12 cellular contexts compared by ENCODE assay signal in the genomic region with DNA sequence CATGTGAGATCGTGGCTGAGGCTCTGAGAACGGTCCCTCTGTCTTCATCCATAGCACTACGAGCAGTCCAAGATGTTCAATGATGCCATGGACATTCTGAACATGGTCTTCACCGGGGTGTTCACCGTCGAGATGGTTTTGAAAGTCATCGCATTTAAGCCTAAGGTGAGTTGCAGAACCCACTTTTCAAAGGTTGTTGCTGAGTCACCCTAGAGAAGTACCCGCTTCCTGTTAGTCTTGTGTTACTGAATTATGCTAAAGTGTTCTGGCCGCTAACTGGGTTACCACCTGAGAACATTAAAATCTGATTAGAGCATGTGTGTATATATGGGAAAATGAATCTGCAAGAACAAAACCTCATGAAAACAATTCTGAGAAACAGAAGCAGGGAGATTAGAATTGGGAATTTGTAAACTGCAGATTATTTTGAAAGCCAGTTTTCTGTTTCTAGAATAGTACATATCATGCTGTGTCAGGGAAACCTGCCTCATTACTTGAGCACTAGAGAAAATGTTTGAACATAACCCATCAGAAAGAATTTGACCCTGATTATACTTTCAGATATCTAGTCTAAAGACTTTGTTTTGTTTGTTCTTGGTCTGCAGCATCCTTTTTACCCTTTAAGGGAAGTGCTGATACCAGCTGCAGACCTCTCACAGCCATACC.
DNase-seq lines count a peak whose midpoint lies in the region; ATAC-seq and TF ChIP-seq lines count a peak whose summit lies in the region.
"Had no signal": no experiment of that assay in that cellular context is flagged by ENCODE, and none has a peak within 500 bp of the region (broad histone marks: within the 10 kb centered on the region; RNA-seq: fewer than 3 reads in every experiment).

No MANE protein-coding gene starts in this region.

- H3K36me3 ChIP-seq in endodermal cell (ENCODE audit: control insufficient read depth, insufficient read depth, low read length) = no peaks in the 10 kb centered on the region
- H3K36me3 ChIP-seq: thoracic aorta had no signal

- no peak for TF ChIP-seq CTCF in endodermal cell (conservative IDR thresholded peaks at IDR 0.05)

- no peak overlapping the region for H3K4me3 Mint-ChIP-seq in endodermal cell

- H3K27ac Mint-ChIP-seq in endodermal cell = peak overlapping the region; percentile 53

- peak; percentile 51 for ATAC-seq in GM18511 (IDR thresholded peaks at IDR 0.05; ENCODE audit: unreplicated experiment)
- ATAC-seq in HG03432 (IDR thresholded peaks at IDR 0.05; ENCODE audit: unreplicated experiment) = peak; percentile 47
- ATAC-seq in GM19023 (IDR thresholded peaks at IDR 0.05; ENCODE audit: unreplicated experiment) = no peak

- peak; percentile 6 for DNase-seq in DMS79 treated with DMSO at 0.1 percent for 48 hours (lab: John Stamatoyannopoulos, UW)
- no peak for DNase-seq in DMS79 (lab: John Stamatoyannopoulos, UW)
- no peak for DNase-seq in endodermal cell
- no peak for DNase-seq in NCI-H526 treated with DMSO at 0.1 percent for 48 hours (lab: John Stamatoyannopoulos, UW)
- DNase-seq in epidermal melanocyte (ENCODE audit: insufficient read length, low spot score) = no peak
- DNase-seq: 8988T, mesendoderm, NCI-H1105 had no signal

- H3K9me3 ChIP-seq in endodermal cell (ENCODE audit: control insufficient read depth, low read length) = no peaks in the 10 kb centered on the region
- H3K9me3 ChIP-seq: thoracic aorta had no signal

- no peak overlapping the region for H3K9ac ChIP-seq in endodermal cell (ENCODE audit: extremely low read depth, low read length, poor library complexity, severe bottlenecking)

- 93 to 94% methylated on average over 9 of the region's 9 CpGs for WGBS in endodermal cell (ENCODE audit: insufficient coverage in 1 of 2, insufficient read length in 1 of 2), 2 experiments

- H3K4me1 Mint-ChIP-seq in endodermal cell = peaks cover 12% of the 10 kb centered on the region

- peaks cover 7% of the 10 kb centered on the region for H3K27me3 Mint-ChIP-seq in endodermal cell (ENCODE audit: insufficient read depth)

- H3K27me3 ChIP-seq in endodermal cell (ENCODE audit: control insufficient read depth, insufficient read depth, low read length, poor library complexity, severe bottlenecking) = peaks cover 6% of the 10 kb centered on the region

- H3K4me3 ChIP-seq in endodermal cell (ENCODE audit: low read length) = no peak overlapping the region
- H3K4me3 ChIP-seq: thoracic aorta had no signal

- no peaks in the 10 kb centered on the region for H3K4me1 ChIP-seq in endodermal cell (ENCODE audit: control insufficient read depth, insufficient read depth, low read length)

- no peaks in the 10 kb centered on the region for H3K36me3 Mint-ChIP-seq in endodermal cell (ENCODE audit: low read depth)

- no peak overlapping the region for H3K27ac ChIP-seq in endodermal cell (ENCODE audit: low read depth, low read length)
- H3K27ac ChIP-seq: thoracic aorta had no signal

- no peaks in the 10 kb centered on the region for H3K9me3 Mint-ChIP-seq in endodermal cell
